In the genomic region with DNA sequence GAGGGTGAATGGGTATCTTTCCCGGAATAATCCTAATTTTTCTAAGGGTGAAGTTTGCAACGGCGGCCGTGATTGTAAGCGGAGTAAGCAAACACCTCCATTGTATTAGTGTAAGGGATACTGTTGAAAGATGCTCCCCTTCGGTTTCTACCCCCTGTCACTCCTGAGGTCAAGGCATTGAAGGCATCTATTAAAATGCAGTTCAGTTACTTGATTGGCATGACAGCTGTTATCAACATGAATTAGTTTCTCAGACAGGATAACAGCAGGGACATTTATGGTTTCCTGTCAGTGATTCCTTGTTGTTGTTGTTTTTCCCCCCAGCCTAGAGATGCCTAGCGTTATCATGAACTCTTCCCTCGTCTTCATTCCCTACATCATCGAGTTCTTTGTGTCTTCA, we compare ENCODE assay signal across 8 cellular contexts. TPM values are rescaled to one million over a fixed set of nuclear protein-coding genes. Genes with fewer than 3 reads are reported as not detected.
DNase-seq lines count a peak whose midpoint lies in the region; ATAC-seq and TF ChIP-seq lines count a peak whose summit lies in the region.

No MANE protein-coding gene starts in this region.

- H3K4me3 Mint-ChIP-seq in activated naive CD8-positive, alpha-beta T cell treated with anti-CD3 and anti-CD28 coated beads, Interleukin-2, amount 50 U/mL, for 24 hours: peak overlapping the region; percentile 89

- DNase-seq in heart left ventricle (no peak), Right ventricle myocardium inferior (ENCODE audit: missing footprints) (no peak), lower leg skin (ENCODE audit: low spot score in 2 of 2) (no peak), vagina (ENCODE audit: extremely low spot score in 2 of 2) (no peak), NCI-H146 treated with DMSO at 0.1 percent for 48 hours (lab: John Stamatoyannopoulos, UW; ENCODE audit: unreplicated experiment) (no peak), HT-29 (ENCODE audit: low spot score) (no peak)
- no peak for DNase-seq in activated naive CD8-positive, alpha-beta T cell treated with anti-CD3 and anti-CD28 coated beads, Interleukin-2, amount 50 U/mL, for 24 hours

- H3K36me3 ChIP-seq in heart left ventricle (no peaks in the 10 kb centered on the region), vagina (no peaks in the 10 kb centered on the region)

- H3K4me1 Mint-ChIP-seq in activated naive CD8-positive, alpha-beta T cell treated with anti-CD3 and anti-CD28 coated beads, Interleukin-2, amount 50 U/mL, for 24 hours: peaks cover 17% of the 10 kb centered on the region

- H3K9me3 Mint-ChIP-seq in activated naive CD8-positive, alpha-beta T cell treated with anti-CD3 and anti-CD28 coated beads, Interleukin-2, amount 50 U/mL, for 24 hours: no peaks in the 10 kb centered on the region

- no peaks in the 10 kb centered on the region for H3K27me3 Mint-ChIP-seq in activated naive CD8-positive, alpha-beta T cell treated with anti-CD3 and anti-CD28 coated beads, Interleukin-2, amount 50 U/mL, for 24 hours

- H3K36me3 Mint-ChIP-seq in activated naive CD8-positive, alpha-beta T cell treated with anti-CD3 and anti-CD28 coated beads, Interleukin-2, amount 50 U/mL, for 24 hours (ENCODE audit: low read depth): no peaks in the 10 kb centered on the region

- TF ChIP-seq CTCF in heart left ventricle (IDR thresholded peaks at IDR 0.05) (no peak), lower leg skin (IDR thresholded peaks at IDR 0.05) (no peak), vagina (IDR thresholded peaks at IDR 0.05) (no peak)

- no peak for ATAC-seq in heart left ventricle
- ATAC-seq in Right ventricle myocardium inferior: no peak
- no peak for ATAC-seq in activated naive CD8-positive, alpha-beta T cell treated with anti-CD3 and anti-CD28 coated beads, Interleukin-2, amount 50 U/mL, for 24 hours
- ATAC-seq in GM18861 (IDR thresholded peaks at IDR 0.05; ENCODE audit: unreplicated experiment): no peak

- H3K4me1 ChIP-seq in heart left ventricle: peaks cover 0 to 4% (median 0%) of the 10 kb centered on the region in 12 donors
- H3K4me1 ChIP-seq in vagina: peaks cover 5% of the 10 kb centered on the region

- H3K27ac ChIP-seq in heart left ventricle (peak overlapping the region in 8 of 12 donors; percentile 18 to 59 (median 48)), vagina (no peak overlapping the region)

- H3K27me3 ChIP-seq in heart left ventricle (no peaks in the 10 kb centered on the region), vagina (no peaks in the 10 kb centered on the region)

- H3K4me3 ChIP-seq in heart left ventricle (peak overlapping the region; percentile 40 to 85 (median 70)), lower leg skin (ENCODE audit: low read depth, poor library complexity, severe bottlenecking) (peak overlapping the region; percentile 45), vagina (peak overlapping the region; percentile 57)

- TF ChIP-seq POLR2A in heart left ventricle (IDR thresholded peaks at IDR 0.05): no peak
- no peak for TF ChIP-seq POLR2A in lower leg skin (IDR thresholded peaks at IDR 0.05)
- TF ChIP-seq POLR2A in vagina (IDR thresholded peaks at IDR 0.05): no peak

- intact Hi-C loops in heart left ventricle (cut with DNase I) (loop anchor here in 1 of 10 donors (5.0 kb wide), 1 partner anchor 73 kb away; a partner anchor contains a TSS), Right ventricle myocardium inferior (cut with DNase I) (no loop called here), lower leg skin (cut with DNase I; ENCODE audit: low total_unique reads) (no loop called here), vagina (cut with DNase I) (no loop called here)

- H3K9me3 ChIP-seq in heart left ventricle (no peaks in the 10 kb centered on the region), vagina (no peaks in the 10 kb centered on the region)

- WGBS in heart left ventricle, 4 donors: 2 to 40% (median 22%) methylated on average over 9 of the region's 9 CpGs
- WGBS in lower leg skin, 2 donors: 11 to 31% methylated on average over 9 of the region's 9 CpGs

- H3K27ac Mint-ChIP-seq in activated naive CD8-positive, alpha-beta T cell treated with anti-CD3 and anti-CD28 coated beads, Interleukin-2, amount 50 U/mL, for 24 hours: peak overlapping the region; percentile 77

RNA-seq across cellular contexts. Expression of a gene that starts 0.6 kb away (rescaled TPM):
- total RNA-seq in heart left ventricle (10 to 100 TPM in 2 of 9 donors, 1 to 10 TPM in 7; 5.7 to 10.6 (median 7.0) TPM), Right ventricle myocardium inferior (4.8 TPM), lower leg skin (10 to 100 TPM in 1 of 4 donors, 1 to 10 TPM in 3; 4.0 to 14.9 (median 8.9) TPM), vagina (6.1 TPM)
- polyA plus RNA-seq in heart left ventricle: 10 to 100 TPM in 1 of 2 donors, 1 to 10 TPM in 1; 7.1 to 17.7 TPM
- total RNA-seq in HT-29 (2014; rRNA removed; shearing (Covaris generic)): 9.0 and 9.3 TPM in 2 replicates

RNA-seq across cellular contexts. Expression of a gene that starts 45.2 kb away (rescaled TPM):
- total RNA-seq in heart left ventricle: not detected
- polyA plus RNA-seq in heart left ventricle: not detected
- total RNA-seq in Right ventricle myocardium inferior: not detected
- not detected for total RNA-seq in lower leg skin
- not detected for total RNA-seq in vagina
- not detected in 2 replicates for total RNA-seq in HT-29 (2014; rRNA removed; shearing (Covaris generic))
